Comparison of ENCODE assay signal across 11 cellular contexts in the genomic region with DNA sequence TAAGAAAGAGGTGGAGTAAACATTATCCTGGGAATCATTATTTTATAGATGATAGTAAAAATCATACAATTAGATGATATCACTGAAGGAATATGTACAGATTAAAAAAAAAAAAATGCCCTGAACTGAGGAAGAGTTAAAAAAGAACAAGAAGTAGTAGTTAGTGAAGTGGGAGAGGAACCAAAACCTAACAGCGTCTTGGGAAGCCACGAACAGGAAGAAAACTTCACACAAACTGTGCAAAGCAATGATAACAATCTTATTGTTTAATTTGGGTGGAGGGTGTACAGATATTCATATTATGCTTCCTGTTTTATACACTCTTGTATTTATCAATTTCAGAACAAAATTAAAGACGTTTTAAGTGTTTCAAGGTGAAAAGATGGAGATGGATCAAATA. TPM values are rescaled to one million over a fixed set of nuclear protein-coding genes. Genes with fewer than 3 reads are reported as not detected.
DNase-seq lines count a peak whose midpoint lies in the region; ATAC-seq, FAIRE-seq and TF ChIP-seq lines count a peak whose summit lies in the region.
"Had no signal": no experiment of that assay in that cellular context is flagged by ENCODE, and none has a peak within 500 bp of the region (broad histone marks: within the 10 kb centered on the region; RNA-seq: fewer than 3 reads in every experiment).

No MANE protein-coding gene starts in this region.

- SMC1A ChIA-PET in GM12878 (lab: Charles Lee; ENCODE audit: uncharacterized antibody, unreplicated experiment), result no interaction called here

- TF ChIP-seq RAD21 in GM12878 (IDR thresholded peaks at IDR 0.05; ENCODE audit: insufficient read depth, low read depth, low read length), result no peak

- peak overlapping the region; percentile 72; the same call in 1 of the 2 replicates for H3K4me2 ChIP-seq in GM12878 (ENCODE audit: control insufficient read depth, insufficient read depth)
- H3K4me2 ChIP-seq: KMS-11 had no signal

- no peaks in the 10 kb centered on the region for H3K27me3 Mint-ChIP-seq in activated T-cell treated with anti-CD3 and anti-CD28 coated beads, Interleukin-2, amount 50 U/mL, for 4 hours (ENCODE audit: low read depth)

- H3K36me3 Mint-ChIP-seq in activated T-cell treated with anti-CD3 and anti-CD28 coated beads, Interleukin-2, amount 50 U/mL, for 4 hours (ENCODE audit: insufficient read depth), result peaks cover 24% of the 10 kb centered on the region

- CTCF ChIA-PET in GM12878 (lab: Yijun Ruan, JAX), result no interaction called here

- H3K4me1 Mint-ChIP-seq in activated T-cell treated with anti-CD3 and anti-CD28 coated beads, Interleukin-2, amount 50 U/mL, for 4 hours (ENCODE audit: low read depth), result peaks cover 46% of the 10 kb centered on the region

- no peak for TF ChIP-seq EP300 in GM12878 (IDR thresholded peaks at IDR 0.05; ENCODE audit: borderline replicate concordance in 1 of 2, control insufficient read depth in 1 of 2, low read depth in 2 of 2, low read length in 2 of 2)

- DNase-seq in activated T-cell treated with anti-CD3 and anti-CD28 coated beads, Interleukin-2, amount 50 U/mL, for 4 hours, result no peak
- no peak for DNase-seq in activated T-cell treated with anti-CD3 and anti-CD28 coated beads, Interleukin-2, amount 50 U/mL, for 1 hour
- DNase-seq in MV-4-11 (lab: John Stamatoyannopoulos, UW), result peak; percentile 58
- no peak for DNase-seq in GM12878 (ENCODE audit: low read depth, low spot score)
- DNase-seq in pons (ENCODE audit: low spot score), result peak; percentile 36
- DNase-seq in cerebellar nuclear complex (lab: John Stamatoyannopoulos, UW), result no peak
- DNase-seq in activated gamma-delta T cell treated with Interleukin-2 at 50 U/mL for 16 hours, result no peak
- no peak for DNase-seq in GM10266 (ENCODE audit: extremely low spot score)
- DNase-seq: NCI-H2081 treated with DMSO at 0.1 percent for 48 hours had no signal

- RAD21 ChIA-PET in GM12878 (lab: Charles Lee; ENCODE audit: unreplicated experiment), result no interaction called here

- H3K9ac ChIP-seq in GM12878 (ENCODE audit: control insufficient read depth, insufficient read depth, low read length), result no peak overlapping the region
- H3K9ac ChIP-seq: GM23248, KMS-11 had no signal

- 0% methylated on average over 3 of the region's 3 CpGs for whole genome bisulfite sequencing in GM12878 (ENCODE audit: insufficient coverage, insufficient replicate concordance, low lambda C conversion rate, missing lambda C conversion rate)

- H3K9me3 ChIP-seq in GM12878 (replicated peaks; ENCODE audit: control insufficient read depth, insufficient read depth, low read length), result no peaks in the 10 kb centered on the region

- H3K36me3 ChIP-seq in GM12878 (ENCODE audit: control insufficient read depth in 2 of 2, insufficient read depth in 2 of 2, low read length in 1 of 2), result peaks cover 0 to 10% of the 10 kb centered on the region in 2 experiments; a peak in 2 of 4 replicates

- no peak overlapping the region for H3K27ac ChIP-seq in GM12878 (ENCODE audit: control insufficient read depth, insufficient read depth)
- H3K27ac ChIP-seq: GM23248, KMS-11 had no signal

- H2AFZ ChIP-seq in GM12878 (ENCODE audit: control insufficient read depth, low read depth, low read length), result no peak overlapping the region
- H2AFZ ChIP-seq: GM23248 had no signal

- in situ Hi-C loops in GM12878 (cut with MboI), result no loop called here

- POLR2A ChIA-PET in GM12878 (lab: Charles Lee), result no interaction called here

- no peaks in the 10 kb centered on the region for H3K9me3 Mint-ChIP-seq in activated T-cell treated with anti-CD3 and anti-CD28 coated beads, Interleukin-2, amount 50 U/mL, for 4 hours

- no TSS peak for BruUV-seq in GM12878 (replicated peaks; lab: Mats Ljungman, UMichigan)

- H3K4me3 ChIP-seq in GM12878, result peak overlapping the region; percentile 13; the same call in 1 of the 2 replicates
- H3K4me3 ChIP-seq: GM23248 had no signal

- ATAC-seq in activated T-cell treated with anti-CD3 and anti-CD28 coated beads, Interleukin-2, amount 50 U/mL, for 4 hours, result no peak
- ATAC-seq in GM12878, result no peak

- H3K4me1 ChIP-seq in GM12878 (ENCODE audit: control insufficient read depth, insufficient read depth, low read length), result peaks cover 10% of the 10 kb centered on the region

- H3K4me3 Mint-ChIP-seq in activated T-cell treated with anti-CD3 and anti-CD28 coated beads, Interleukin-2, amount 50 U/mL, for 4 hours, result peak overlapping the region; percentile 59

- FAIRE-seq in GM12878 (lab: Jason Lieb, UNC), result no peak

- H4K20me1 ChIP-seq in GM12878 (ENCODE audit: control insufficient read depth, insufficient read depth), result no peaks in the 10 kb centered on the region

- intact Hi-C loops in GM12878 (cut with micrococcal nuclease; ENCODE audit: unreplicated experiment), result loop anchor here (5.0 kb wide), 1 partner anchor 113 kb away; a partner anchor contains a TSS

- peaks cover 39% of the 10 kb centered on the region for H3K79me2 ChIP-seq in GM12878 (ENCODE audit: control insufficient read depth, insufficient read depth, low read length)

- TF ChIP-seq POLR2A in GM12878 (IDR thresholded peaks at IDR 0.05; ENCODE audit: low read depth, low read length), result no peak

- H3K27me3 ChIP-seq in GM12878 (replicated peaks in 1 of 2; ENCODE audit: control insufficient read depth in 2 of 2, insufficient read depth in 2 of 2, low read length in 1 of 2), result no peaks in the 10 kb centered on the region

- no peak for TF ChIP-seq CTCF in GM12878 (IDR thresholded peaks at IDR 0.05 in 2 of 3, conservative IDR thresholded peaks at IDR 0.05 in 1 of 3; ENCODE audit: control insufficient read depth in 2 of 3, extremely low read depth in 1 of 3, insufficient read depth in 1 of 3, low read depth in 3 of 3, low read length in 3 of 3)
- TF ChIP-seq CTCF in GM10266 (IDR thresholded peaks at IDR 0.05; ENCODE audit: control insufficient read depth, insufficient read depth, low read depth, missing control alignments), result no peak

TF ChIP-seq in GM12878, 131 proteins besides CTCF, POLR2A, EP300 and RAD21 (continues in another document):
- TF ChIP-seq TBL1XR1 (IDR thresholded peaks at IDR 0.05; ENCODE audit: low read depth, low read length) (no peak), SPI1 (IDR thresholded peaks at IDR 0.05; ENCODE audit: borderline replicate concordance, insufficient read depth, low read depth, low read length) (peak; percentile 52; the same call in 1 of the 2 replicates), CBX3 (IDR thresholded peaks at IDR 0.05; ENCODE audit: borderline replicate concordance, low read depth) (no peak), STAT1 (conservative IDR thresholded peaks at IDR 0.05) (no peak), POU2F2 (IDR thresholded peaks at IDR 0.05; ENCODE audit: borderline replicate concordance, low read depth, low read length) (peak; percentile 48; the same call in 1 of the 3 replicates), TAF1 (IDR thresholded peaks at IDR 0.05; ENCODE audit: borderline replicate concordance, low read depth, low read length) (no peak), RUNX3 (IDR thresholded peaks at IDR 0.05; ENCODE audit: low read length) (peak; percentile 39; the same call in 1 of the 2 replicates)

RNA-seq across cellular contexts. Expression of a gene that starts 3.5 kb away (rescaled TPM):
- 10 to 100 TPM; 11.3 to 18.2 (median 14.9) TPM for total RNA-seq in activated T-cell treated with anti-CD3 and anti-CD28 coated beads, Interleukin-2, amount 50 U/mL, for 4 hours
- total RNA-seq in GM12878 (2013; cell fraction: nucleolus; rRNA removed), result 100.0 and 102 TPM in 2 replicates
- total RNA-seq in GM12878 (2014; rRNA removed), result 21.8 and 24.3 TPM in 2 replicates
- 24.2 and 24.4 TPM in 2 replicates for total RNA-seq in GM12878 (2014; rRNA removed; fragmentation: Illumina TruSeq; extraction: Trizol)
- 16.6 and 18.5 TPM in 2 replicates for total RNA-seq in GM12878 (2021)
- 9.2 TPM for polyA plus RNA-seq in GM12878 (2011; ENCODE audit: low read depth)
- polyA plus RNA-seq in GM12878 (2011; rRNA removed), result 34.7 and 39.9 TPM in 2 replicates
- 19.1 and 19.9 TPM in 2 replicates for polyA plus RNA-seq in GM12878 (2011; cell fraction: cytosol; rRNA removed)
- polyA plus RNA-seq in GM12878 (2011; cell fraction: nucleus; rRNA removed), result 42.5 and 43.6 TPM in 2 replicates
- polyA plus RNA-seq in GM12878 (2012), result 10.0 and 11.0 TPM in 2 replicates
- 18.7 and 21.6 TPM in 2 replicates for polyA plus RNA-seq in GM12878 (2014; fragmentation: Illumina TruSeq; extraction: Trizol)
- polyA plus RNA-seq in GM12878 (2014; fragmentation: Nextera tagmentation; extraction: Ambion mirVana), result 1 to 10 TPM; 4.1 to 7.7 TPM
- polyA plus RNA-seq in GM12878 (2014; rRNA removed), result 16.8 and 17.8 TPM in 2 replicates
- polyA plus RNA-seq in GM12878 (2016; fragmentation: Nextera tagmentation; extraction: Ambion mirVana), result 10 to 100 TPM; 13.7 to 16.4 TPM
- 47.6 and 55.7 TPM in 2 replicates for polyA minus RNA-seq in GM12878 (2011; rRNA and poly(A)+ RNA removed)
- 10.4 and 13.0 TPM in 2 replicates for polyA minus RNA-seq in GM12878 (2011; cell fraction: cytosol; rRNA and poly(A)+ RNA removed)
- 27.9 and 42.7 TPM in 2 replicates for polyA minus RNA-seq in GM12878 (2011; cell fraction: nucleus; rRNA and poly(A)+ RNA removed)

RNA-seq across cellular contexts. Expression of a gene that starts 3.6 kb away (rescaled TPM):
- total RNA-seq in activated T-cell treated with anti-CD3 and anti-CD28 coated beads, Interleukin-2, amount 50 U/mL, for 4 hours, result 10 to 100 TPM; 17.0 to 18.4 (median 17.2) TPM
- total RNA-seq in GM12878 (2013; cell fraction: nucleolus; rRNA removed), result 11.5 and 15.2 TPM in 2 replicates
- total RNA-seq in GM12878 (2014; rRNA removed) (16.7 and 19.2 TPM in 2 replicates), GM12878 (2014; rRNA removed; fragmentation: Illumina TruSeq; extraction: Trizol) (28.5 and 31.8 TPM in 2 replicates), GM12878 (2021) (11.8 and 13.5 TPM in 2 replicates)
- 8.8 TPM for polyA plus RNA-seq in GM12878 (2011; ENCODE audit: low read depth)
- polyA plus RNA-seq in GM12878 (2011; rRNA removed) (15.6 and 25.2 TPM in 2 replicates), GM12878 (2014; fragmentation: Illumina TruSeq; extraction: Trizol) (30.4 and 38.6 TPM in 2 replicates), GM12878 (2014; fragmentation: Nextera tagmentation; extraction: Ambion mirVana) (10 to 100 TPM; 11.5 to 15.9 TPM), GM12878 (2014; rRNA removed) (14.6 and 16.3 TPM in 2 replicates), GM12878 (2016; fragmentation: Nextera tagmentation; extraction: Ambion mirVana) (10 to 100 TPM; 18.4 to 18.5 TPM)
- 5.7 TPM in 2 replicates for polyA plus RNA-seq in GM12878 (2011; cell fraction: cytosol; rRNA removed)
- polyA plus RNA-seq in GM12878 (2011; cell fraction: nucleus; rRNA removed), result 3.6 and 4.7 TPM in 2 replicates
- 12.7 and 14.8 TPM in 2 replicates for polyA plus RNA-seq in GM12878 (2012)
- polyA minus RNA-seq in GM12878 (2011; rRNA and poly(A)+ RNA removed), result 5.2 and 6.2 TPM in 2 replicates
- polyA minus RNA-seq in GM12878 (2011; cell fraction: cytosol; rRNA and poly(A)+ RNA removed), result 3.6 and 3.7 TPM in 2 replicates
- polyA minus RNA-seq in GM12878 (2011; cell fraction: nucleus; rRNA and poly(A)+ RNA removed), result 1.6 and 3.1 TPM in 2 replicates

Comparison
In these comparisons a context has a peak if more than half of its experiments do, and no peak if none do; other contexts are left out.
1. DNase-seq: peak in MV-4-11 (single experiment) and pons (single experiment); none in activated T-cell treated with anti-CD3 and anti-CD28 coated beads, Interleukin-2, amount 50 U/mL, for 4 hours (single experiment), activated T-cell treated with anti-CD3 and anti-CD28 coated beads, Interleukin-2, amount 50 U/mL, for 1 hour (single experiment), GM12878 (single experiment), cerebellar nuclear complex (0 of 2), activated gamma-delta T cell treated with Interleukin-2 at 50 U/mL for 16 hours (single experiment) and GM10266 (single experiment).